ENCODE assay signal across 1 cellular context in genomic region chr2:222708274-222708710, GRCh38.
TF ChIP-seq lines count a peak whose summit lies in the region.

No MANE protein-coding gene starts in this region.

TF ChIP-seq in GM23338, 12 proteins besides CTCF, POLR2A, EP300 and RAD21 (continued from another document):
- TF ChIP-seq ZNF462 (CRISPR knock-in tag; IDR thresholded peaks at IDR 0.05) (no peak), ZNF331 (CRISPR knock-in tag; IDR thresholded peaks at IDR 0.05; ENCODE audit: low read depth) (no peak)
